In the genomic region with DNA sequence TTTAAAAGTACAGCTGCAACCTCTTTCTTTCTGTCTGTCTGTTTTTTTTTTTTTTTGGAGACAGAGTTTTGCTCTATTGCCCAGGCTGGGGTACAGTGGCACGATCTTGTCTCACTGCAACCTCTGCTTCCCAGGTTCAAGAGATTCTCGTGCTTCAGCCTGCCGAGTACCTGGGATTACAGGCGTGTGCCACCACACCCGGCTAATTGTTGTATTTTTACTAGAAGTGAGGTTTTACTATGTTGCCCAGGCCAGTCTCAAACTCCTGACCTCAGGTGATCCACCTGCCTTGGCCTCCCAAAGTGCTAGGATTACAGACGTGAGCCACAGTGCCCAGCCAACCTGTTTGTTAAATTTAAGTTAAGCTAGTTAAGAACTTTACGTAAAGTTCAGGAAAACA, we compare ENCODE assay signal across 11 cellular contexts. TPM values are rescaled to one million over a fixed set of nuclear protein-coding genes. Genes with fewer than 3 reads are reported as not detected.
DNase-seq lines count a peak whose midpoint lies in the region; ATAC-seq and TF ChIP-seq lines count a peak whose summit lies in the region.
"Not testable (repeated sequence)": the region's sequence is repeated elsewhere in the genome, so short reads cannot be mapped to it uniquely, and the experiment has no call there.
"Had no signal": no experiment of that assay in that cellular context is flagged by ENCODE, and none has a peak within 500 bp of the region (broad histone marks: within the 10 kb centered on the region; RNA-seq: fewer than 3 reads in every experiment).

No MANE protein-coding gene starts in this region.

- H3K36me3 ChIP-seq in IMR-90 (ENCODE audit: control insufficient read depth, insufficient read depth, low read length); colonic mucosa; left ventricle myocardium inferior; mucosa of descending colon (ENCODE audit: low read depth); urinary bladder (ENCODE audit: insufficient read depth): not testable (repeated sequence)

- not testable (repeated sequence) for H2AK5ac ChIP-seq in IMR-90 (ENCODE audit: low read depth, low read length)

- 0 out of 2 replicates have a peak overlapping the region, but pooled peaks have one; percentile 11 for H4K5ac ChIP-seq in IMR-90 (ENCODE audit: low read depth, low read length)

- no CpG with 5 or more reads among the region's 7 CpGs for WGBS in IMR-90 (ENCODE audit: extremely low coverage in 2 of 2, insufficient read length in 1 of 2), 2 experiments
- 77% methylated on average over 7 of the region's 7 CpGs for WGBS in urinary bladder

- not testable (repeated sequence) for H2AK9ac ChIP-seq in IMR-90 (replicated peaks; ENCODE audit: low read depth, low read length, poor library complexity)

- not testable (repeated sequence) for H3K23ac ChIP-seq in IMR-90 (ENCODE audit: low read depth, low read length)

- H3K9me1 ChIP-seq in IMR-90 (ENCODE audit: insufficient read depth, low read length), result not testable (repeated sequence)

- H3K9me3 ChIP-seq in IMR-90 (ENCODE audit: control insufficient read depth, insufficient read depth, low read length); colonic mucosa; left ventricle myocardium inferior (replicated peaks); mucosa of descending colon: not testable (repeated sequence)

- DNase-seq in IMR-90; left ventricle myocardium inferior; stimulated activated effector memory CD8-positive, alpha-beta T cell treated with anti-CD3 and anti-CD28 coated beads, Interleukin-12 subunit alpha, Interleukin-12 subunit beta, amount 100 ng/mL, for 72 hours (ENCODE audit: low spot score in 2 of 2): not testable (repeated sequence)
- DNase-seq in colonic mucosa (peak; percentile 31), left colon (peak in 1 of 2 donors; percentile 20), mucosa of descending colon (peak in 2 of 3 donors; percentile 32 to 39)

- ATAC-seq in IMR-90 (ENCODE audit: low read depth); stimulated activated effector memory CD8-positive, alpha-beta T cell treated with anti-CD3 and anti-CD28 coated beads, Interleukin-12 subunit alpha, Interleukin-12 subunit beta, amount 100 ng/mL, for 72 hours: not testable (repeated sequence)
- ATAC-seq in left colon, result peak; percentile 61
- ATAC-seq in mucosa of descending colon, result peak; percentile 54

- H4K20me1 ChIP-seq in IMR-90 (ENCODE audit: insufficient read depth, low read length), result not testable (repeated sequence)

- H3K4me2 ChIP-seq in IMR-90 (ENCODE audit: low read depth, low read length), result not testable (repeated sequence)

- H2BK5ac ChIP-seq in IMR-90 (ENCODE audit: low read depth, low read length, poor library complexity, severe bottlenecking), result not testable (repeated sequence)

- not testable (repeated sequence) for H3K27ac ChIP-seq in IMR-90 (ENCODE audit: insufficient read depth, low read length); colonic mucosa
- H3K27ac ChIP-seq in left ventricle myocardium inferior (replicated peaks) (peak overlapping the region; percentile 84), urinary bladder (ENCODE audit: low read depth) (peak overlapping the region; percentile 56)

- intact Hi-C loops in IMR-90 (cut with micrococcal nuclease) (loop anchor here (10.0 kb wide), 3 partner anchors 376 to 956 kb away; no protein-coding TSS in a partner anchor), colonic mucosa (cut with DNase I) (loop anchor here (10.0 kb wide), 2 partner anchors 146 to 1106 kb away; no protein-coding TSS in a partner anchor), left ventricle myocardium inferior (cut with micrococcal nuclease) (loop anchor here (10.0 kb wide), 1 partner anchor 1106 kb away; no protein-coding TSS in a partner anchor), left colon (cut with DNase I, micrococcal nuclease) (loop anchor here in 1 of 2 donors (10.0 kb wide), 1 partner anchor 226 kb away; no protein-coding TSS in a partner anchor), mucosa of descending colon (cut with DNase I, micrococcal nuclease) (loop anchor here in 1 of 2 donors (10.0 kb wide), 2 partner anchors 216 to 1106 kb away; no protein-coding TSS in a partner anchor)

- not testable (repeated sequence) for H3K9ac ChIP-seq in IMR-90 (ENCODE audit: low read depth, low read length); colonic mucosa (ENCODE audit: low read depth in 2 of 2, low read length in 2 of 2)

- dilution Hi-C loops in IMR-90 (cut with HindIII; ENCODE audit: low sequenced_read_pairs, unreplicated experiment), result not testable (repeated sequence)

- not testable (repeated sequence) for H2BK120ac ChIP-seq in IMR-90 (ENCODE audit: low read depth, low read length)

- H2BK15ac ChIP-seq in IMR-90 (ENCODE audit: low read depth, low read length), result not testable (repeated sequence)

- POLR2A ChIA-PET in IMR-90 (lab: Charles Lee; ENCODE audit: unreplicated experiment), result interaction anchor here (0.9 kb wide), 1 partner anchor 146 kb away, joined by 4 read pairs; no protein-coding TSS in a partner anchor

- H3K4me1 Mint-ChIP-seq in stimulated activated effector memory CD8-positive, alpha-beta T cell treated with anti-CD3 and anti-CD28 coated beads, Interleukin-12 subunit alpha, Interleukin-12 subunit beta, amount 100 ng/mL, for 72 hours, result peaks cover 24% of the 10 kb centered on the region

- H3K9me3 Mint-ChIP-seq in stimulated activated effector memory CD8-positive, alpha-beta T cell treated with anti-CD3 and anti-CD28 coated beads, Interleukin-12 subunit alpha, Interleukin-12 subunit beta, amount 100 ng/mL, for 72 hours, result not testable (repeated sequence)

- not testable (repeated sequence) for H4K91ac ChIP-seq in IMR-90 (ENCODE audit: insufficient read depth, low read depth, low read length)

- H2AFZ ChIP-seq in IMR-90 (replicated peaks; ENCODE audit: low read length, poor library complexity), result not testable (repeated sequence)

- H3K56ac ChIP-seq in IMR-90 (ENCODE audit: extremely low read depth, insufficient read depth, low read length), result not testable (repeated sequence)

- peak overlapping the region; percentile 62 for H3K4me3 Mint-ChIP-seq in stimulated activated effector memory CD8-positive, alpha-beta T cell treated with anti-CD3 and anti-CD28 coated beads, Interleukin-12 subunit alpha, Interleukin-12 subunit beta, amount 100 ng/mL, for 72 hours

- H3K4me3 ChIP-seq in IMR-90 (ENCODE audit: insufficient read depth, low read depth, low read length); colonic mucosa; mucosa of descending colon; urinary bladder (ENCODE audit: low read depth, low read length): not testable (repeated sequence)
- H3K4me3 ChIP-seq in left ventricle myocardium inferior, result peak overlapping the region; percentile 65

- not testable (repeated sequence) for TF ChIP-seq RAD21 in IMR-90 (IDR thresholded peaks at IDR 0.05; ENCODE audit: low read length)

- TF ChIP-seq POLR2A in IMR-90 (IDR thresholded peaks at IDR 0.05; ENCODE audit: low read depth, low read length), result not testable (repeated sequence)

- not testable (repeated sequence) for H3K27me3 ChIP-seq in IMR-90 (ENCODE audit: control insufficient read depth, insufficient read depth, low read length); colonic mucosa; left ventricle myocardium inferior (ENCODE audit: low read depth)

- not testable (repeated sequence) for TF ChIP-seq CTCF in IMR-90 (conservative IDR thresholded peaks at IDR 0.05; ENCODE audit: low read depth, low read length); colonic mucosa (IDR thresholded peaks at IDR 0.05); left ventricle myocardium inferior (IDR thresholded peaks at IDR 0.05; ENCODE audit: borderline replicate concordance); mucosa of descending colon (IDR thresholded peaks at IDR 0.05)

- in situ Hi-C loops in IMR-90 (cut with MboI; ENCODE audit: low sequenced_read_pairs), result loop anchor here (25.0 kb wide), 2 partner anchors 373 to 1098 kb away; no protein-coding TSS in a partner anchor

- H3K4ac ChIP-seq in IMR-90 (ENCODE audit: low read depth, low read length), result not testable (repeated sequence)

- H3K4me1 ChIP-seq in IMR-90 (ENCODE audit: control insufficient read depth, insufficient read depth, low read length); urinary bladder (ENCODE audit: insufficient read depth): not testable (repeated sequence)
- H3K4me1 ChIP-seq in colonic mucosa (peaks cover 12% of the 10 kb centered on the region), left ventricle myocardium inferior (peaks cover 72% of the 10 kb centered on the region), mucosa of descending colon (ENCODE audit: low read depth) (peaks cover 34% of the 10 kb centered on the region)

- not testable (repeated sequence) for H2BK20ac ChIP-seq in IMR-90 (ENCODE audit: low read depth, low read length)

- not testable (repeated sequence) for H3K36me3 Mint-ChIP-seq in stimulated activated effector memory CD8-positive, alpha-beta T cell treated with anti-CD3 and anti-CD28 coated beads, Interleukin-12 subunit alpha, Interleukin-12 subunit beta, amount 100 ng/mL, for 72 hours

- H4K8ac ChIP-seq in IMR-90 (ENCODE audit: low read depth in 2 of 2, low read length in 2 of 2), result peak overlapping the region in 1 of 2 experiments; percentile 25; a peak in 1 of 4 replicates

- BruUV-seq in IMR-90 (replicated peaks; lab: Mats Ljungman, UMichigan), result not testable (repeated sequence)

- H3K18ac ChIP-seq in IMR-90 (ENCODE audit: low read depth, low read length), result not testable (repeated sequence)

- CTCF ChIA-PET in IMR-90 (lab: Yijun Ruan, JAX), result not testable (repeated sequence)

- peak overlapping the region; percentile 48 for H3K27ac Mint-ChIP-seq in stimulated activated effector memory CD8-positive, alpha-beta T cell treated with anti-CD3 and anti-CD28 coated beads, Interleukin-12 subunit alpha, Interleukin-12 subunit beta, amount 100 ng/mL, for 72 hours

- peaks cover 3 to 45% of the 10 kb centered on the region in 2 experiments; a peak in 3 of 4 replicates for H3K79me1 ChIP-seq in IMR-90 (ENCODE audit: low read depth in 1 of 2, low read length in 2 of 2)

- H3K14ac ChIP-seq in IMR-90 (replicated peaks; ENCODE audit: low read depth, low read length), result not testable (repeated sequence)

RNA-seq across cellular contexts. Expression of gene B3GALT2, which starts 2.5 kb away (rescaled TPM):
- total RNA-seq in IMR-90 (2012; rRNA removed) (4.5 and 5.8 TPM in 2 replicates), colonic mucosa (under 1 TPM; 0.57 to 0.80 TPM), left ventricle myocardium inferior (77.2 TPM), left colon (under 1 TPM; 0.46 to 0.50 TPM), mucosa of descending colon (1 to 10 TPM in 1 of 3 donors, under 1 TPM in 2; 0.43 to 1.5 (median 0.67) TPM), urinary bladder (19.5 TPM)
- polyA plus RNA-seq in IMR-90 (2012; rRNA removed) (1.1 and 1.8 TPM in 2 replicates), urinary bladder (3.5 TPM)
- 0.18 and 0.28 TPM in 2 replicates for polyA plus RNA-seq in IMR-90 (2012; cell fraction: cytosol; rRNA removed)
- polyA plus RNA-seq in IMR-90 (2012; cell fraction: nucleus; rRNA removed; ENCODE audit: low replicate concordance), result 0.04 and 0.40 TPM in 2 replicates
- total RNA-seq: Caco-2, H9, HT-29 had no signal
- polyA plus RNA-seq: A549 had no signal
